Comparison of ENCODE assay signal across 22 cellular contexts in genomic region chr9:130930804-130931349, GRCh38. TPM values are rescaled to one million over a fixed set of nuclear protein-coding genes. Genes with fewer than 3 reads are reported as not detected.
"Had no signal": no experiment of that assay in that cellular context is flagged by ENCODE, and none has a peak within 500 bp of the region (broad histone marks: within the 10 kb centered on the region; RNA-seq: fewer than 3 reads in every experiment).

No MANE protein-coding gene starts in this region.

- H3K9ac ChIP-seq: neural progenitor cell had no signal

- H3K4me2 ChIP-seq: neural progenitor cell had no signal

- H3K36me3 ChIP-seq: esophagus squamous epithelium, left ventricle myocardium inferior, neural progenitor cell, pancreas had no signal

- H2AFZ ChIP-seq: neural progenitor cell had no signal

- H3K9me3 ChIP-seq: esophagus squamous epithelium, left ventricle myocardium inferior, pancreas had no signal

- H3K27ac Mint-ChIP-seq: immature natural killer cell; natural killer cell treated with Interleukin-12 subunit alpha and Interleukin-12 subunit beta and Interleukin-15 and Interleukin-18, amount 100 ng/mL, for 72 hours; progenitor cell of endocrine pancreas had no signal

- H3K4me3 Mint-ChIP-seq: immature natural killer cell; natural killer cell treated with Interleukin-12 subunit alpha and Interleukin-12 subunit beta and Interleukin-15 and Interleukin-18, amount 100 ng/mL, for 72 hours; neural progenitor cell had no signal

- DNase-seq: dermis blood vessel endothelial cell; esophagus squamous epithelium; foreskin fibroblast; immature natural killer cell; kidney; left cardiac atrium; left ventricle myocardium inferior; mesenchymal stem cell; midbrain; occipital lobe; small intestine; stimulated activated CD4-positive, alpha-beta T cell treated with anti-CD3 and anti-CD28 coated beads, Interleukin-12 subunit alpha, Interleukin-12 subunit beta, amount 100 ng/mL, for 4 hours; stimulated activated naive CD4-positive, alpha-beta T cell treated with Interleukin-2 at 50 U/mL for 16 hours; trophoblast cell had no signal

- H3K36me3 Mint-ChIP-seq: immature natural killer cell; natural killer cell treated with Interleukin-12 subunit alpha and Interleukin-12 subunit beta and Interleukin-15 and Interleukin-18, amount 100 ng/mL, for 72 hours; neural progenitor cell had no signal

- H3K4me1 Mint-ChIP-seq: immature natural killer cell had no signal

- H3K9me3 Mint-ChIP-seq: immature natural killer cell; natural killer cell treated with Interleukin-12 subunit alpha and Interleukin-12 subunit beta and Interleukin-15 and Interleukin-18, amount 100 ng/mL, for 72 hours; neural progenitor cell had no signal

- ATAC-seq: left cardiac atrium; natural killer cell treated with Interleukin-12 subunit alpha and Interleukin-12 subunit beta and Interleukin-15 and Interleukin-18, amount 100 ng/mL, for 72 hours; pancreas had no signal

- H3K27ac ChIP-seq: esophagus squamous epithelium, left ventricle myocardium inferior, neural progenitor cell, pancreas had no signal

- H3K4me3 ChIP-seq: esophagus squamous epithelium, left ventricle myocardium inferior, lung, neural progenitor cell, pancreas had no signal

RNA-seq across cellular contexts. Expression of gene FIBCD1, which starts 8.2 kb away (rescaled TPM):
- total RNA-seq: esophagus squamous epithelium; natural killer cell treated with Interleukin-12 subunit alpha and Interleukin-12 subunit beta and Interleukin-15 and Interleukin-18, amount 100 ng/mL, for 72 hours; progenitor cell of endocrine pancreas had no signal
- polyA plus RNA-seq: immature natural killer cell, pancreas had no signal

RNA-seq across cellular contexts. Expression of gene QRFP, which starts 34.3 kb away (rescaled TPM):
- total RNA-seq: dermis blood vessel endothelial cell; epithelial cell of proximal tubule; kidney; left cardiac atrium; left ventricle myocardium inferior; lung; natural killer cell treated with Interleukin-12 subunit alpha and Interleukin-12 subunit beta and Interleukin-15 and Interleukin-18, amount 100 ng/mL, for 72 hours; occipital lobe; pancreas; progenitor cell of endocrine pancreas; right cardiac atrium; urinary bladder had no signal
- polyA plus RNA-seq: immature natural killer cell, pancreas had no signal
